In the genomic region with DNA sequence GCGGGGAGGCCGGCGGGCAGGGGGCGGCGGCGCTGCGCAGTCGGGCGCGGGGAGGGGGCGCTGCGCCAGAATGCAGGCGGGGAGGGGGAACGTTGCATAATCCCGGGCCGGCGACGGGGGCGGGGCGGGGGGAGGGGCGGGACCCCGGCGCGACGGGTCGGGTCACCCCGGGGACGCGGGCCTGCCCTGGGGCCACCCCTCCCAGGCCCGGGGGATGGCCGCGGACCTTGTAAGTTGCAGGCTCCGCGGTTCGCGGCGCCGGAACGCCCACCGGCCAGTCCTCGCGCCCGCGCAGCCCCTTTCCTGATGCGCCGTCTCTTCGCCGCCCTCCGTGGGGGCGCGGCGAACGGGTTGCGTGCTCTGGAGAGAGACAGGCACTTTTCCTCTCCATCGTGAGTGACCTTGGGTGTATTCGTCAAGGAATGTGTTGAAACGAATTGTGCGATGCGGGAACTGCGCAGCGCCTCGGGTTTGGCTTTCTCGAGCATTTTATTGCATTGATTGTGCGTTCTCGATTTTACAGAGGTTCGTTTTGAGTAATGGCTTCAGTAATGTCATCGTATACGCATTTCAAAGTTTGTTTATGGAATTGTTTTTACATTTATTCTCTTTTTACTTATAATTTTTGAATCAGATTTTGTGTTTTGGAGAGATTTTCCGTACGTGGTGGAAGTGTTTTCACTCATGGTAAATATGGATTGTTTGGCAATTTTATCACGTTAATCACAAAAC, we compare ENCODE assay signal across 8 cellular contexts.
DNase-seq lines count a peak whose midpoint lies in the region; ATAC-seq and TF ChIP-seq lines count a peak whose summit lies in the region.

No MANE protein-coding gene starts in this region.

- TF ChIP-seq CTCF in NB4 (IDR thresholded peaks at IDR 0.05; ENCODE audit: low read depth, low read length) (no peak), WI38 (IDR thresholded peaks at IDR 0.05; ENCODE audit: low read depth, low read length) (no peak), choroid plexus epithelial cell (conservative IDR thresholded peaks at IDR 0.05; ENCODE audit: low read depth, low read length) (peak; percentile 6)

- DNase-seq in NCI-H2029 (lab: John Stamatoyannopoulos, UW) (peak; percentile 30), NCI-H2029 treated with DMSO at 0.1 percent for 48 hours (lab: John Stamatoyannopoulos, UW) (no peak), NB4 (ENCODE audit: low read depth) (peak; percentile 77), choroid plexus epithelial cell (ENCODE audit: low read depth) (peak; percentile 70), kidney tubule cell (ENCODE audit: low spot score) (peak; percentile 77)
- DNase-seq in stimulated activated CD4-positive, alpha-beta T cell treated with anti-CD3 and anti-CD28 coated beads, Interleukin-1b, Interleukin-23, amount 100 ng/mL, for 48 hours, result peak; percentile 39

- H3K4me3 ChIP-seq in NB4 (ENCODE audit: low read depth, low read length), result peak overlapping the region; percentile 71
- H3K4me3 ChIP-seq in WI38 (ENCODE audit: low read depth, low read length), result peak overlapping the region; percentile 78
- peak overlapping the region; percentile 92 for H3K4me3 ChIP-seq in choroid plexus epithelial cell (ENCODE audit: low read depth, low read length)

- peak; percentile 26 for ATAC-seq in HG02610 (IDR thresholded peaks at IDR 0.05; ENCODE audit: unreplicated experiment)

- TF ChIP-seq POLR2A in NB4 (IDR thresholded peaks at IDR 0.05; ENCODE audit: extremely low read depth, insufficient read length), result no peak
